8 cellular contexts compared by ENCODE assay signal in genomic region chr5:174419523-174420132, GRCh38.
DNase-seq lines count a peak whose midpoint lies in the region; ATAC-seq and TF ChIP-seq lines count a peak whose summit lies in the region.

No MANE protein-coding gene starts in this region.

- H3K27ac ChIP-seq in WERI-Rb-1: no peak overlapping the region
- no peak overlapping the region for H3K27ac ChIP-seq in spleen

- ATAC-seq in HG02798 (IDR thresholded peaks at IDR 0.05; ENCODE audit: poor library complexity, unreplicated experiment) (peak; percentile 83), HG03571 (IDR thresholded peaks at IDR 0.05; ENCODE audit: unreplicated experiment) (no peak)

- H3K36me3 ChIP-seq in WERI-Rb-1 (no peaks in the 10 kb centered on the region), spleen (no peaks in the 10 kb centered on the region)

- no peaks in the 10 kb centered on the region for H3K9me3 ChIP-seq in WERI-Rb-1 (ENCODE audit: severe bottlenecking)
- no peaks in the 10 kb centered on the region for H3K9me3 ChIP-seq in iPS-18c (ENCODE audit: control insufficient read depth, insufficient read depth, low read length)
- H3K9me3 ChIP-seq in spleen: no peaks in the 10 kb centered on the region

- DNase-seq in NCI-H2029 (lab: John Stamatoyannopoulos, UW): peak; percentile 59
- peak; percentile 81 for DNase-seq in WERI-Rb-1
- DNase-seq in T47D (ENCODE audit: low read depth in 1 of 2, low spot score in 1 of 2): peak; percentile 58 to 92
- DNase-seq in spleen: peak; percentile 91

- H3K4me3 ChIP-seq in WERI-Rb-1 (ENCODE audit: low read depth, low read length) (no peak overlapping the region), iPS-18c (ENCODE audit: insufficient read depth, low read depth, low read length) (peak overlapping the region; percentile 38; the same call in 1 of the 2 replicates), spleen (peak overlapping the region in 1 of 8 donors; percentile 16)

- H3K4me1 ChIP-seq in spleen: peaks cover 0 to 10% (median 9%) of the 10 kb centered on the region in 6 donors

- TF ChIP-seq POLR2A in spleen (IDR thresholded peaks at IDR 0.05): no peak

- WGBS in spleen, 5 donors: 13 to 18% (median 16%) methylated on average over 18 of the region's 18 CpGs

- in situ Hi-C loops in T47D (cut with HindIII; ENCODE audit: low pct_unique_long_range_greater_than_20kb, low sequenced_read_pairs): no loop called here

- TF ChIP-seq CTCF in GM12872 (IDR thresholded peaks at IDR 0.05; ENCODE audit: insufficient read depth, low read depth, low read length): peak; percentile 94
- peak; percentile 92 for TF ChIP-seq CTCF in WERI-Rb-1 (IDR thresholded peaks at IDR 0.05; ENCODE audit: low read depth, low read length)
- TF ChIP-seq CTCF in spleen (IDR thresholded peaks at IDR 0.05 in 8 of 11, conservative IDR thresholded peaks at IDR 0.05 in 3 of 11): peak; percentile 40 to 92 (median 81)

- H3K27me3 ChIP-seq in WERI-Rb-1 (ENCODE audit: insufficient read depth, low read depth, severe bottlenecking) (peaks cover 87% of the 10 kb centered on the region), spleen (replicated peaks in 1 of 7) (peaks cover 0 to 40% (median 18%) of the 10 kb centered on the region in 7 donors)

- intact Hi-C loops in spleen (cut with DNase I; ENCODE audit: low total_unique reads): loop anchor here (5.0 kb wide), 1 partner anchor 373 kb away; no protein-coding TSS in a partner anchor
